12 cellular contexts compared by ENCODE assay signal in genomic region chr1:19392221-19392620, GRCh38.
DNase-seq lines count a peak whose midpoint lies in the region; ATAC-seq and TF ChIP-seq lines count a peak whose summit lies in the region.
"Had no signal": no experiment of that assay in that cellular context is flagged by ENCODE, and none has a peak within 500 bp of the region (broad histone marks: within the 10 kb centered on the region; RNA-seq: fewer than 3 reads in every experiment).

No MANE protein-coding gene starts in this region.

- peaks cover 24 to 93% (median 55%) of the 10 kb centered on the region in 4 donors for H3K4me1 Mint-ChIP-seq in CD4-positive, CD25-positive, alpha-beta regulatory T cell
- peaks cover 67% of the 10 kb centered on the region for H3K4me1 Mint-ChIP-seq in dendritic cell treated with granulocyte-macrophage colony-stimulating factor and Interleukin-4, amounts not matched to agents 40 ng/mL and 50 ng/mL, for 4 days (ENCODE audit: low read depth)
- H3K4me1 Mint-ChIP-seq in endodermal cell: peaks cover 10% of the 10 kb centered on the region

- WGBS in sigmoid colon, 2 donors: 83 to 86% methylated on average over 9 of the region's 9 CpGs
- WGBS in endodermal cell (ENCODE audit: insufficient coverage in 1 of 2, insufficient read length in 1 of 2), 2 experiments: 94 to 97% methylated on average over 2 to 9 of the region's 9 CpGs

- H3K4me3 ChIP-seq in CD4-positive, CD25-positive, alpha-beta regulatory T cell (ENCODE audit: low read depth, low read length): peak overlapping the region; percentile 69
- peak overlapping the region; percentile 69 for H3K4me3 ChIP-seq in Loucy (ENCODE audit: low read length, poor library complexity, severe bottlenecking)
- no peak overlapping the region for H3K4me3 ChIP-seq in sigmoid colon
- H3K4me3 ChIP-seq in H7 (ENCODE audit: insufficient read depth, low read depth, low read length): no peak overlapping the region
- no peak overlapping the region for H3K4me3 ChIP-seq in endodermal cell (ENCODE audit: low read length)

- H3K27ac Mint-ChIP-seq in CD4-positive, CD25-positive, alpha-beta regulatory T cell: peak overlapping the region; percentile 91 to 96 (median 93)
- H3K27ac Mint-ChIP-seq in dendritic cell treated with granulocyte-macrophage colony-stimulating factor and Interleukin-4, amounts not matched to agents 40 ng/mL and 50 ng/mL, for 4 days: peak overlapping the region; percentile 88
- H3K27ac Mint-ChIP-seq in endodermal cell: no peak overlapping the region

- no peaks in the 10 kb centered on the region for H3K27me3 Mint-ChIP-seq in CD4-positive, CD25-positive, alpha-beta regulatory T cell
- no peaks in the 10 kb centered on the region for H3K27me3 Mint-ChIP-seq in dendritic cell treated with granulocyte-macrophage colony-stimulating factor and Interleukin-4, amounts not matched to agents 40 ng/mL and 50 ng/mL, for 4 days
- H3K27me3 Mint-ChIP-seq in endodermal cell (ENCODE audit: insufficient read depth): no peaks in the 10 kb centered on the region

- intact Hi-C loops in dendritic cell treated with granulocyte-macrophage colony-stimulating factor and Interleukin-4, amounts not matched to agents 40 ng/mL and 50 ng/mL, for 4 days (cut with micrococcal nuclease): loop anchor here (5.0 kb wide), 1 partner anchor 85 kb away; no protein-coding TSS in a partner anchor
- intact Hi-C loops in sigmoid colon (cut with DNase I): no loop called here

- TF ChIP-seq EP300 in sigmoid colon (IDR thresholded peaks at IDR 0.05): no peak

- H3K9ac ChIP-seq in Loucy (ENCODE audit: low read depth, low read length, poor library complexity, severe bottlenecking) (peak overlapping the region; percentile 73), endodermal cell (ENCODE audit: extremely low read depth, low read length, poor library complexity, severe bottlenecking) (no peak overlapping the region)

- H4K20me1 ChIP-seq in Loucy (ENCODE audit: insufficient read depth, low read length, poor library complexity, severe bottlenecking): peaks cover 60% of the 10 kb centered on the region

- H2AFZ ChIP-seq in Loucy (ENCODE audit: low read length): no peak overlapping the region

- no peak for TF ChIP-seq POLR2A in sigmoid colon (IDR thresholded peaks at IDR 0.05)

- ATAC-seq in CD4-positive, CD25-positive, alpha-beta regulatory T cell (ENCODE audit: low read depth in 2 of 2): no peak
- ATAC-seq in GM18519 (IDR thresholded peaks at IDR 0.05; ENCODE audit: low FRiP score, unreplicated experiment) (no peak), HG03025 (IDR thresholded peaks at IDR 0.05; ENCODE audit: low FRiP score, unreplicated experiment) (no peak)

- peaks cover 0 to 2% (median 0%) of the 10 kb centered on the region in 7 donors for H3K9me3 Mint-ChIP-seq in CD4-positive, CD25-positive, alpha-beta regulatory T cell
- no peaks in the 10 kb centered on the region for H3K9me3 Mint-ChIP-seq in dendritic cell treated with granulocyte-macrophage colony-stimulating factor and Interleukin-4, amounts not matched to agents 40 ng/mL and 50 ng/mL, for 4 days
- no peaks in the 10 kb centered on the region for H3K9me3 Mint-ChIP-seq in endodermal cell

- H3K27ac ChIP-seq in CD4-positive, CD25-positive, alpha-beta regulatory T cell (ENCODE audit: insufficient read depth, low read length, poor library complexity, severe bottlenecking): peak overlapping the region; percentile 75
- H3K27ac ChIP-seq in sigmoid colon (peak overlapping the region; percentile 71 to 98 (median 82)), endodermal cell (ENCODE audit: low read depth, low read length) (no peak overlapping the region)

- peaks cover 16% of the 10 kb centered on the region; the same call in 1 of the 2 replicates for H3F3A ChIP-seq in Loucy (ENCODE audit: low read depth)

- H3K9me2 ChIP-seq in Loucy (replicated peaks; ENCODE audit: low read depth, low read length): no peaks in the 10 kb centered on the region

- peak overlapping the region; percentile 85 to 99 (median 88) for H3K4me3 Mint-ChIP-seq in CD4-positive, CD25-positive, alpha-beta regulatory T cell
- no peak overlapping the region for H3K4me3 Mint-ChIP-seq in dendritic cell treated with granulocyte-macrophage colony-stimulating factor and Interleukin-4, amounts not matched to agents 40 ng/mL and 50 ng/mL, for 4 days
- H3K4me3 Mint-ChIP-seq in endodermal cell: no peak overlapping the region

- peaks cover 85% of the 10 kb centered on the region for H3K79me2 ChIP-seq in Loucy (ENCODE audit: insufficient read depth, low read length)

- no peak for TF ChIP-seq CTCF in Loucy (conservative IDR thresholded peaks at IDR 0.05; ENCODE audit: low read length)
- no peak for TF ChIP-seq CTCF in sigmoid colon (IDR thresholded peaks at IDR 0.05)
- TF ChIP-seq CTCF in endodermal cell (conservative IDR thresholded peaks at IDR 0.05): no peak

- H3K9me3 ChIP-seq in CD4-positive, CD25-positive, alpha-beta regulatory T cell (ENCODE audit: control insufficient read depth in 2 of 2, low read length in 2 of 2): no peaks in the 10 kb centered on the region
- H3K9me3 ChIP-seq in Loucy (ENCODE audit: insufficient read depth, low read depth, low read length) (no peaks in the 10 kb centered on the region), sigmoid colon (no peaks in the 10 kb centered on the region), endodermal cell (ENCODE audit: control insufficient read depth, low read length) (no peaks in the 10 kb centered on the region)
- H3K9me3 ChIP-seq: neutrophil had no signal

- DNase-seq in CD4-positive, CD25-positive, alpha-beta regulatory T cell: no peak
- DNase-seq in sigmoid colon: no peak
- no peak for DNase-seq in H7
- no peak for DNase-seq in endodermal cell
- DNase-seq: activated CD4-positive, CD25-positive, alpha-beta regulatory T cell treated with anti-CD3 and anti-CD28 coated beads, Interleukin-2, amount 50 U/mL, for 72 hours; NCI-H446; SHP77 treated with DMSO at 0.1 percent for 48 hours had no signal

- peaks cover 28% of the 10 kb centered on the region for H3K36me3 ChIP-seq in CD4-positive, CD25-positive, alpha-beta regulatory T cell (ENCODE audit: control insufficient read depth, insufficient read depth, low read length)
- H3K36me3 ChIP-seq in Loucy (ENCODE audit: insufficient read depth, low read length): peaks cover 10% of the 10 kb centered on the region; the same call in 1 of the 2 replicates
- peaks cover 0 to 6% (median 0%) of the 10 kb centered on the region in 4 donors for H3K36me3 ChIP-seq in sigmoid colon
- H3K36me3 ChIP-seq in H7 (replicated peaks; ENCODE audit: control insufficient read depth, insufficient read depth, low read length): no peaks in the 10 kb centered on the region
- H3K36me3 ChIP-seq in endodermal cell (ENCODE audit: control insufficient read depth, insufficient read depth, low read length): peaks cover 18% of the 10 kb centered on the region

- peaks cover 8% of the 10 kb centered on the region for H3K36me3 Mint-ChIP-seq in CD4-positive, CD25-positive, alpha-beta regulatory T cell
- peaks cover 76% of the 10 kb centered on the region for H3K36me3 Mint-ChIP-seq in dendritic cell treated with granulocyte-macrophage colony-stimulating factor and Interleukin-4, amounts not matched to agents 40 ng/mL and 50 ng/mL, for 4 days (ENCODE audit: low read depth)
- peaks cover 2% of the 10 kb centered on the region for H3K36me3 Mint-ChIP-seq in endodermal cell (ENCODE audit: low read depth)

- no peaks in the 10 kb centered on the region for H3K27me3 ChIP-seq in CD4-positive, CD25-positive, alpha-beta regulatory T cell (ENCODE audit: control insufficient read depth, insufficient read depth, low read length)
- H3K27me3 ChIP-seq in Loucy (ENCODE audit: insufficient read depth, low read length, poor library complexity, severe bottlenecking): no peaks in the 10 kb centered on the region
- H3K27me3 ChIP-seq in sigmoid colon: no peaks in the 10 kb centered on the region
- no peaks in the 10 kb centered on the region for H3K27me3 ChIP-seq in H7 (ENCODE audit: control insufficient read depth, insufficient read depth, low read length)
- no peaks in the 10 kb centered on the region for H3K27me3 ChIP-seq in endodermal cell (ENCODE audit: control insufficient read depth, insufficient read depth, low read length, poor library complexity, severe bottlenecking)
- H3K27me3 ChIP-seq: neutrophil had no signal

- H3K4me2 ChIP-seq in Loucy (ENCODE audit: low read depth, low read length, poor library complexity, severe bottlenecking): peak overlapping the region; percentile 80

- peaks cover 60% of the 10 kb centered on the region for H3K4me1 ChIP-seq in CD4-positive, CD25-positive, alpha-beta regulatory T cell (ENCODE audit: control insufficient read depth, insufficient read depth, low read length, poor library complexity, severe bottlenecking)
- H3K4me1 ChIP-seq in Loucy (ENCODE audit: insufficient read depth, low read length, poor library complexity, severe bottlenecking) (peaks cover 43% of the 10 kb centered on the region), sigmoid colon (peaks cover 0 to 73% (median 67%) of the 10 kb centered on the region in 4 donors), endodermal cell (ENCODE audit: control insufficient read depth, insufficient read depth, low read length) (peaks cover 5% of the 10 kb centered on the region)

Comparison
In these comparisons a context has a peak if more than half of its experiments do, and no peak if none do; other contexts are left out.
1. H3K4me3 ChIP-seq: peak in CD4-positive, CD25-positive, alpha-beta regulatory T cell (single experiment) and Loucy (single experiment); none in sigmoid colon (0 of 4), H7 (single experiment) and endodermal cell (single experiment).
2. H3K4me3 Mint-ChIP-seq: peak in CD4-positive, CD25-positive, alpha-beta regulatory T cell (4 of 4); none in dendritic cell treated with granulocyte-macrophage colony-stimulating factor and Interleukin-4, amounts not matched to agents 40 ng/mL and 50 ng/mL, for 4 days (single experiment) and endodermal cell (single experiment).